Comparison of ENCODE assay signal across 9 cellular contexts in genomic region chr2:85998071-85998991, GRCh38.
DNase-seq lines count a peak whose midpoint lies in the region; ATAC-seq, FAIRE-seq and TF ChIP-seq lines count a peak whose summit lies in the region.
"Had no signal": no experiment of that assay in that cellular context is flagged by ENCODE, and none has a peak within 500 bp of the region (broad histone marks: within the 10 kb centered on the region; RNA-seq: fewer than 3 reads in every experiment).

No MANE protein-coding gene starts in this region.

- H3K4me3 ChIP-seq in GM23338 = no peak overlapping the region
- H3K4me3 ChIP-seq in right cardiac atrium (ENCODE audit: low read length) = no peak overlapping the region

- peak; percentile 53 for ATAC-seq in GM23338
- peak; percentile 64 to 78 for ATAC-seq in right cardiac atrium
- no peak for ATAC-seq in stimulated activated naive B cell treated with anti-CD40 and anti-IgM and Interleukin-4, amounts not matched to agents 10 μg/mL and 1 μg/mL and 100 μg/mL, for 72 hours (replicated peaks)
- ATAC-seq in HG02840 (IDR thresholded peaks at IDR 0.05; ENCODE audit: low FRiP score, unreplicated experiment) = no peak
- no peak for ATAC-seq in GM19395 (IDR thresholded peaks at IDR 0.05; ENCODE audit: unreplicated experiment)

- intact Hi-C loops in activated T-helper 1 cell treated with anti-CD3 and anti-CD28 coated beads, Interleukin-12 subunit alpha, Interleukin-12 subunit beta, Interleukin-2, Interleukin-4 antibody, amounts not matched to agents 30 ng/mL and 10 ng/mL and 1 ng/mL, durations not matched to agents 14 hours and 24 hours and 36 hours (cut with micrococcal nuclease) = loop anchor here (2.0 to 5.0 kb wide), 2 partner anchors 36 to 166 kb away; no protein-coding TSS in a partner anchor
- intact Hi-C loops in right cardiac atrium (cut with DNase I) = no loop called here

- no peaks in the 10 kb centered on the region for H3K27me3 ChIP-seq in GM23338 (ENCODE audit: insufficient read depth)
- no peaks in the 10 kb centered on the region for H3K27me3 ChIP-seq in right cardiac atrium (ENCODE audit: control insufficient read depth, insufficient read depth)

- no peaks in the 10 kb centered on the region for H3K9me3 ChIP-seq in right cardiac atrium (ENCODE audit: control insufficient read depth, low read length)

- no peak overlapping the region for H3K27ac Mint-ChIP-seq in GM23338
- H3K27ac Mint-ChIP-seq in activated T-helper 1 cell treated with anti-CD3 and anti-CD28 coated beads, Interleukin-12 subunit alpha, Interleukin-12 subunit beta, Interleukin-2, Interleukin-4 antibody, amounts not matched to agents 30 ng/mL and 10 ng/mL and 1 ng/mL, durations not matched to agents 14 hours and 24 hours and 36 hours = peak overlapping the region; percentile 84
- H3K27ac Mint-ChIP-seq in stimulated activated naive B cell treated with anti-CD40 and anti-IgM and Interleukin-4, amounts not matched to agents 10 μg/mL and 1 μg/mL and 100 μg/mL, for 72 hours = peak overlapping the region; percentile 93

- WGBS in right cardiac atrium = 52% methylated on average over 18 of the region's 18 CpGs

- peaks cover 11% of the 10 kb centered on the region for H3K4me1 Mint-ChIP-seq in GM23338
- H3K4me1 Mint-ChIP-seq in activated T-helper 1 cell treated with anti-CD3 and anti-CD28 coated beads, Interleukin-12 subunit alpha, Interleukin-12 subunit beta, Interleukin-2, Interleukin-4 antibody, amounts not matched to agents 30 ng/mL and 10 ng/mL and 1 ng/mL, durations not matched to agents 14 hours and 24 hours and 36 hours (ENCODE audit: low read depth) = peaks cover 83% of the 10 kb centered on the region
- peaks cover 57 to 77% of the 10 kb centered on the region in 2 donors for H3K4me1 Mint-ChIP-seq in stimulated activated naive B cell treated with anti-CD40 and anti-IgM and Interleukin-4, amounts not matched to agents 10 μg/mL and 1 μg/mL and 100 μg/mL, for 72 hours

- DNase-seq in GM23338 (ENCODE audit: low spot score) (peak; percentile 19), right cardiac atrium (peak; percentile 68 to 80 (median 79)), NCI-H774 (lab: John Stamatoyannopoulos, UW) (no peak), D721Med (ENCODE audit: insufficient read length, low spot score) (no peak)
- no peak for DNase-seq in activated T-helper 1 cell treated with anti-CD3 and anti-CD28 coated beads, Interleukin-12 subunit alpha, Interleukin-12 subunit beta, Interleukin-2, Interleukin-4 antibody, amounts not matched to agents 30 ng/mL and 10 ng/mL and 1 ng/mL, durations not matched to agents 14 hours and 24 hours and 36 hours (ENCODE audit: low spot score)
- no peak for DNase-seq in stimulated activated naive B cell treated with anti-CD40 and anti-IgM and Interleukin-4, amounts not matched to agents 10 μg/mL and 1 μg/mL and 100 μg/mL, for 72 hours
- DNase-seq: stimulated activated naive CD4-positive, alpha-beta T cell treated with Interleukin-2 at 50 U/mL for 16 hours had no signal

- H3K79me2 ChIP-seq in GM23338 (replicated peaks; ENCODE audit: insufficient read depth) = no peaks in the 10 kb centered on the region

- no peaks in the 10 kb centered on the region for H4K20me1 ChIP-seq in GM23338 (replicated peaks; ENCODE audit: insufficient read depth)

- peaks cover 2% of the 10 kb centered on the region for H3K27me3 Mint-ChIP-seq in GM23338 (ENCODE audit: insufficient read depth, low read depth, poor library complexity)
- H3K27me3 Mint-ChIP-seq in activated T-helper 1 cell treated with anti-CD3 and anti-CD28 coated beads, Interleukin-12 subunit alpha, Interleukin-12 subunit beta, Interleukin-2, Interleukin-4 antibody, amounts not matched to agents 30 ng/mL and 10 ng/mL and 1 ng/mL, durations not matched to agents 14 hours and 24 hours and 36 hours (ENCODE audit: insufficient read depth) = peaks cover 1% of the 10 kb centered on the region
- H3K27me3 Mint-ChIP-seq in stimulated activated naive B cell treated with anti-CD40 and anti-IgM and Interleukin-4, amounts not matched to agents 10 μg/mL and 1 μg/mL and 100 μg/mL, for 72 hours = no peaks in the 10 kb centered on the region

- H3K4me2 ChIP-seq in GM23338 = peak overlapping the region; percentile 32; the same call in 1 of the 2 replicates

- H3K4me3 Mint-ChIP-seq in GM23338 = no peak overlapping the region
- H3K4me3 Mint-ChIP-seq in activated T-helper 1 cell treated with anti-CD3 and anti-CD28 coated beads, Interleukin-12 subunit alpha, Interleukin-12 subunit beta, Interleukin-2, Interleukin-4 antibody, amounts not matched to agents 30 ng/mL and 10 ng/mL and 1 ng/mL, durations not matched to agents 14 hours and 24 hours and 36 hours = peak overlapping the region; percentile 50
- H3K4me3 Mint-ChIP-seq in stimulated activated naive B cell treated with anti-CD40 and anti-IgM and Interleukin-4, amounts not matched to agents 10 μg/mL and 1 μg/mL and 100 μg/mL, for 72 hours = peak overlapping the region in 1 of 2 donors; percentile 48

- no peaks in the 10 kb centered on the region for H3F3A ChIP-seq in GM23338 (replicated peaks; ENCODE audit: low read depth)

- H2AFZ ChIP-seq in GM23338 = peak overlapping the region; percentile 72

- H3K36me3 ChIP-seq in GM23338 (ENCODE audit: insufficient read depth) = no peaks in the 10 kb centered on the region

- H3K27ac ChIP-seq in GM23338 (ENCODE audit: low read depth) = no peak overlapping the region
- peak overlapping the region; percentile 75 for H3K27ac ChIP-seq in right cardiac atrium (ENCODE audit: low read length)

- no peaks in the 10 kb centered on the region; the same call in 1 of the 2 replicates for H3K9me2 ChIP-seq in GM23338 (ENCODE audit: insufficient read depth)

- FAIRE-seq in D721Med (lab: Jason Lieb, UNC) = no peak

- H3K4me1 ChIP-seq in GM23338 (ENCODE audit: insufficient read depth) (peaks cover 8% of the 10 kb centered on the region; the same call in 1 of the 2 replicates), right cardiac atrium (ENCODE audit: control insufficient read depth, insufficient read depth, low read length) (peaks cover 36% of the 10 kb centered on the region)

- TF ChIP-seq CTCF in GM23338 (conservative IDR thresholded peaks at IDR 0.05; ENCODE audit: low read depth in 2 of 2) (no peak), D721Med (IDR thresholded peaks at IDR 0.05; ENCODE audit: insufficient read depth, missing control alignments) (no peak)

- H3K9me3 Mint-ChIP-seq in GM23338 = peaks cover 3% of the 10 kb centered on the region; the same call in 2 of the 3 replicates
- H3K9me3 Mint-ChIP-seq in activated T-helper 1 cell treated with anti-CD3 and anti-CD28 coated beads, Interleukin-12 subunit alpha, Interleukin-12 subunit beta, Interleukin-2, Interleukin-4 antibody, amounts not matched to agents 30 ng/mL and 10 ng/mL and 1 ng/mL, durations not matched to agents 14 hours and 24 hours and 36 hours = peaks cover 5% of the 10 kb centered on the region
- H3K9me3 Mint-ChIP-seq in stimulated activated naive B cell treated with anti-CD40 and anti-IgM and Interleukin-4, amounts not matched to agents 10 μg/mL and 1 μg/mL and 100 μg/mL, for 72 hours = peaks cover 2 to 4% of the 10 kb centered on the region in 2 donors

- H3K36me3 Mint-ChIP-seq in GM23338 (ENCODE audit: low read depth) = no peaks in the 10 kb centered on the region
- H3K36me3 Mint-ChIP-seq in activated T-helper 1 cell treated with anti-CD3 and anti-CD28 coated beads, Interleukin-12 subunit alpha, Interleukin-12 subunit beta, Interleukin-2, Interleukin-4 antibody, amounts not matched to agents 30 ng/mL and 10 ng/mL and 1 ng/mL, durations not matched to agents 14 hours and 24 hours and 36 hours (ENCODE audit: low read depth) = peaks cover 6% of the 10 kb centered on the region
- peaks cover 0 to 4% of the 10 kb centered on the region in 2 donors for H3K36me3 Mint-ChIP-seq in stimulated activated naive B cell treated with anti-CD40 and anti-IgM and Interleukin-4, amounts not matched to agents 10 μg/mL and 1 μg/mL and 100 μg/mL, for 72 hours

TF ChIP-seq in GM23338, 12 proteins besides CTCF, POLR2A, EP300 and RAD21 (continues in another document):
- no peak for TF ChIP-seq ZNF331 (CRISPR knock-in tag; IDR thresholded peaks at IDR 0.05; ENCODE audit: low read depth)
- TF ChIP-seq POLR2AphosphoS5 (IDR thresholded peaks at IDR 0.05; ENCODE audit: low read depth) = no peak
- TF ChIP-seq CREB1 (CRISPR knock-in tag; IDR thresholded peaks at IDR 0.05; ENCODE audit: low read depth) = no peak
- no peak for TF ChIP-seq REST (IDR thresholded peaks at IDR 0.05; ENCODE audit: unreplicated experiment)
- TF ChIP-seq ZNF114 (CRISPR knock-in tag; IDR thresholded peaks at IDR 0.05) = no peak

Comparison
In these comparisons a context has a peak if more than half of its experiments do, and no peak if none do; other contexts are left out.
1. ATAC-seq: peak in GM23338 (single experiment) and right cardiac atrium (2 of 2); none in stimulated activated naive B cell treated with anti-CD40 and anti-IgM and Interleukin-4, amounts not matched to agents 10 μg/mL and 1 μg/mL and 100 μg/mL, for 72 hours (0 of 2), HG02840 (single experiment) and GM19395 (single experiment).
2. DNase-seq: peak in GM23338 (single experiment) and right cardiac atrium (3 of 3); none in activated T-helper 1 cell treated with anti-CD3 and anti-CD28 coated beads, Interleukin-12 subunit alpha, Interleukin-12 subunit beta, Interleukin-2, Interleukin-4 antibody, amounts not matched to agents 30 ng/mL and 10 ng/mL and 1 ng/mL, durations not matched to agents 14 hours and 24 hours and 36 hours (single experiment), stimulated activated naive B cell treated with anti-CD40 and anti-IgM and Interleukin-4, amounts not matched to agents 10 μg/mL and 1 μg/mL and 100 μg/mL, for 72 hours (single experiment), NCI-H774 (single experiment) and D721Med (single experiment).